ENCODE assay signal across 9 cellular contexts in genomic region chr2:237864940-237865622, GRCh38. TPM values are rescaled to one million over a fixed set of nuclear protein-coding genes. Genes with fewer than 3 reads are reported as not detected.
A peak's percentile ranks its signal among the peaks of the same experiment; 100 is the strongest.
DNase-seq lines count a peak whose midpoint lies in the region; ATAC-seq and TF ChIP-seq lines count a peak whose summit lies in the region.
"Had no signal": no experiment of that assay in that cellular context is flagged by ENCODE, and none has a peak within 500 bp of the region (broad histone marks: within the 10 kb centered on the region; RNA-seq: fewer than 3 reads in every experiment).

No MANE protein-coding gene starts in this region.

- H3K27ac Mint-ChIP-seq in type B pancreatic cell: no peak overlapping the region

- peak overlapping the region; percentile 66 for H3K9ac ChIP-seq in stomach smooth muscle (ENCODE audit: low read length in 2 of 2)

- DNase-seq in HPDE6-E6E7 (ENCODE audit: extremely low spot score) (peak; percentile 76), astrocyte of the spinal cord (ENCODE audit: low read depth, low spot score) (peak; percentile 59), islet precursor cell (peak; percentile 93), type B pancreatic cell (ENCODE audit: extremely low spot score, unreplicated experiment) (no peak), GDM1 (lab: John Stamatoyannopoulos, UW) (no peak)
- DNase-seq: OCI-M1 had no signal

- H3K4me3 Mint-ChIP-seq in type B pancreatic cell: no peak overlapping the region

- TF ChIP-seq CTCF in astrocyte of the spinal cord (IDR thresholded peaks at IDR 0.05; ENCODE audit: low read depth, low read length) (no peak), type B pancreatic cell (conservative IDR thresholded peaks at IDR 0.05) (no peak)

- peak overlapping the region; percentile 94 for H3K27ac ChIP-seq in stomach smooth muscle (ENCODE audit: low read length)

- H3K36me3 Mint-ChIP-seq in type B pancreatic cell: no peaks in the 10 kb centered on the region

- no peaks in the 10 kb centered on the region for H3K9me3 ChIP-seq in stomach smooth muscle (ENCODE audit: control insufficient read depth in 2 of 2, low read length in 2 of 2)

- in situ Hi-C loops in astrocyte of the spinal cord (cut with HindIII; ENCODE audit: low sequenced_read_pairs): no loop called here

- no peaks in the 10 kb centered on the region for H3K27me3 ChIP-seq in stomach smooth muscle (ENCODE audit: control insufficient read depth in 1 of 2, insufficient read depth in 2 of 2, low read length in 2 of 2)

- H3K4me1 ChIP-seq in stomach smooth muscle (ENCODE audit: control insufficient read depth, insufficient read depth, low read length): peaks cover 62% of the 10 kb centered on the region

- H3K4me1 Mint-ChIP-seq in type B pancreatic cell (ENCODE audit: unreplicated experiment): peaks cover 17% of the 10 kb centered on the region

- no peak overlapping the region for H3K4me3 ChIP-seq in astrocyte of the spinal cord (ENCODE audit: low read depth, low read length)
- peak overlapping the region in 1 of 2 donors; percentile 35 for H3K4me3 ChIP-seq in stomach smooth muscle (ENCODE audit: low read length in 2 of 2)

- no peaks in the 10 kb centered on the region for H3K36me3 ChIP-seq in stomach smooth muscle (ENCODE audit: control insufficient read depth in 2 of 2, insufficient read depth in 2 of 2, low read length in 2 of 2)

- ATAC-seq in HG03280 (IDR thresholded peaks at IDR 0.05; ENCODE audit: unreplicated experiment): no peak
- ATAC-seq in HG02678 (IDR thresholded peaks at IDR 0.05; ENCODE audit: unreplicated experiment): no peak

- H3K27me3 Mint-ChIP-seq in type B pancreatic cell: peaks cover 34% of the 10 kb centered on the region

- H3K9me3 Mint-ChIP-seq in type B pancreatic cell: no peaks in the 10 kb centered on the region

RNA-seq across cellular contexts. Expression of gene RAMP1, which starts 5.7 kb away (rescaled TPM):
- 11.3 and 23.8 TPM in 2 replicates for total RNA-seq in type B pancreatic cell (ENCODE audit: low replicate concordance)

Comparison
In these comparisons a context has a peak if more than half of its experiments do, and no peak if none do; other contexts are left out.
1. DNase-seq: peak in HPDE6-E6E7 (single experiment), astrocyte of the spinal cord (single experiment) and islet precursor cell (single experiment); none in type B pancreatic cell (single experiment) and GDM1 (single experiment).